In genomic region chr1:225915538-225915991, GRCh38 we compare ENCODE assay signal across 14 cellular contexts. TPM values are rescaled to one million over a fixed set of nuclear protein-coding genes. Genes with fewer than 3 reads are reported as not detected.
DNase-seq lines count a peak whose midpoint lies in the region; ATAC-seq and TF ChIP-seq lines count a peak whose summit lies in the region.
"Had no signal": no experiment of that assay in that cellular context is flagged by ENCODE, and none has a peak within 500 bp of the region (broad histone marks: within the 10 kb centered on the region; RNA-seq: fewer than 3 reads in every experiment).

No MANE protein-coding gene starts in this region.

- peaks cover 35% of the 10 kb centered on the region for H3K36me3 Mint-ChIP-seq in brain
- peaks cover 17 to 48% of the 10 kb centered on the region in 2 donors for H3K36me3 Mint-ChIP-seq in stimulated activated naive B cell treated with anti-CD40 and anti-IgM and Interleukin-4, amounts not matched to agents 10 μg/mL and 1 μg/mL and 100 μg/mL, for 72 hours

- TF ChIP-seq CTCF in brain (conservative IDR thresholded peaks at IDR 0.05) (no peak), Peyer's patch (IDR thresholded peaks at IDR 0.05) (no peak)

- H3K4me3 ChIP-seq in MG63, result no peak overlapping the region
- H3K4me3 ChIP-seq in Peyer's patch, result no peak overlapping the region
- H3K4me3 ChIP-seq: spleen, suprapubic skin had no signal

- no peaks in the 10 kb centered on the region for H3K9me3 Mint-ChIP-seq in brain
- no peaks in the 10 kb centered on the region for H3K9me3 Mint-ChIP-seq in stimulated activated naive B cell treated with anti-CD40 and anti-IgM and Interleukin-4, amounts not matched to agents 10 μg/mL and 1 μg/mL and 100 μg/mL, for 72 hours

- H3K4me3 Mint-ChIP-seq in brain, result peak overlapping the region; percentile 13 to 71 (median 48)
- no peak overlapping the region for H3K4me3 Mint-ChIP-seq in stimulated activated naive B cell treated with anti-CD40 and anti-IgM and Interleukin-4, amounts not matched to agents 10 μg/mL and 1 μg/mL and 100 μg/mL, for 72 hours

- TF ChIP-seq POLR2A in Peyer's patch (IDR thresholded peaks at IDR 0.05), result no peak

- H3K27ac Mint-ChIP-seq in brain, result peak overlapping the region; percentile 58 to 92 (median 88)
- H3K27ac Mint-ChIP-seq in stimulated activated naive B cell treated with anti-CD40 and anti-IgM and Interleukin-4, amounts not matched to agents 10 μg/mL and 1 μg/mL and 100 μg/mL, for 72 hours, result peak overlapping the region; percentile 31

- H3K4me1 ChIP-seq in Peyer's patch, result peaks cover 0 to 11% (median 3%) of the 10 kb centered on the region in 4 donors

- H3K27me3 ChIP-seq in MG63 (no peaks in the 10 kb centered on the region), Peyer's patch (no peaks in the 10 kb centered on the region)
- H3K27me3 ChIP-seq: spleen, suprapubic skin had no signal

- no peaks in the 10 kb centered on the region for H3K27me3 Mint-ChIP-seq in brain
- no peaks in the 10 kb centered on the region for H3K27me3 Mint-ChIP-seq in stimulated activated naive B cell treated with anti-CD40 and anti-IgM and Interleukin-4, amounts not matched to agents 10 μg/mL and 1 μg/mL and 100 μg/mL, for 72 hours

- no peak for ATAC-seq in stimulated activated naive B cell treated with anti-CD40 and anti-IgM and Interleukin-4, amounts not matched to agents 10 μg/mL and 1 μg/mL and 100 μg/mL, for 72 hours (replicated peaks)

- peak; percentile 76 for DNase-seq in NCI-H82 (lab: John Stamatoyannopoulos, UW)
- no peak for DNase-seq in NCI-H82 treated with DMSO at 0.1 percent for 48 hours (lab: John Stamatoyannopoulos, UW; ENCODE audit: unreplicated experiment)
- DNase-seq in NCI-H2171 (lab: John Stamatoyannopoulos, UW), result peak; percentile 80
- DNase-seq in stimulated activated naive B cell treated with anti-CD40 and anti-IgM and Interleukin-4, amounts not matched to agents 10 μg/mL and 1 μg/mL and 100 μg/mL, for 72 hours, result no peak
- no peak for DNase-seq in effector CD4-positive, alpha-beta T cell
- no peak for DNase-seq in MG63
- DNase-seq in Peyer's patch, result no peak
- DNase-seq: ACHN; activated CD8-positive, alpha-beta memory T cell treated with anti-CD3 and anti-CD28 coated beads for 24 hours; spleen had no signal

- H3K4me1 Mint-ChIP-seq in brain, result peaks cover 46% of the 10 kb centered on the region
- H3K4me1 Mint-ChIP-seq in stimulated activated naive B cell treated with anti-CD40 and anti-IgM and Interleukin-4, amounts not matched to agents 10 μg/mL and 1 μg/mL and 100 μg/mL, for 72 hours, result peaks cover 9 to 24% of the 10 kb centered on the region in 2 donors

- no peaks in the 10 kb centered on the region for H3K9me3 ChIP-seq in MG63
- no peaks in the 10 kb centered on the region for H3K9me3 ChIP-seq in Peyer's patch
- H3K9me3 ChIP-seq: spleen, suprapubic skin had no signal

- no peak overlapping the region for H3K27ac ChIP-seq in Peyer's patch
- H3K27ac ChIP-seq: spleen, suprapubic skin had no signal

- H3K36me3 ChIP-seq in MG63 (peaks cover 24% of the 10 kb centered on the region), Peyer's patch (peaks cover 0 to 3% (median 0%) of the 10 kb centered on the region in 3 donors)

RNA-seq across cellular contexts. Expression of gene PYCR2, which starts 8.5 kb away (rescaled TPM):
- 107 TPM for polyA plus RNA-seq in brain (ENCODE audit: insufficient read depth, low read depth, low replicate concordance)
- total RNA-seq in MG63 (2014; rRNA removed; shearing (Covaris generic); ENCODE audit: low replicate concordance), result 74.2 and 113 TPM in 2 replicates
- total RNA-seq in Peyer's patch, result 10 to 100 TPM; 31.1 to 46.2 (median 35.5) TPM

RNA-seq across cellular contexts. Expression of gene LEFTY2, which starts 25.5 kb away (rescaled TPM):
- 1.7 TPM for polyA plus RNA-seq in brain (ENCODE audit: insufficient read depth, low read depth, low replicate concordance)
- total RNA-seq in MG63 (2014; rRNA removed; shearing (Covaris generic); ENCODE audit: low replicate concordance), result not detected in 2 replicates
- not detected for total RNA-seq in Peyer's patch
- total RNA-seq: kidney epithelial cell had no signal

RNA-seq across cellular contexts. Expression of gene LEFTY1, which starts 26.6 kb away (rescaled TPM):
- 1.0 TPM for polyA plus RNA-seq in brain (ENCODE audit: insufficient read depth, low read depth, low replicate concordance)
- total RNA-seq in MG63 (2014; rRNA removed; shearing (Covaris generic); ENCODE audit: low replicate concordance), result not detected in 2 replicates
- 10 to 100 TPM in 1 of 4 donors, 1 to 10 TPM in 3; 1.5 to 15.6 (median 5.6) TPM for total RNA-seq in Peyer's patch
- total RNA-seq: cardiac septum, kidney epithelial cell, suprapubic skin had no signal

RNA-seq across cellular contexts. Expression of gene TMEM63A, which starts 33.4 kb away (rescaled TPM):
- 34.6 TPM for polyA plus RNA-seq in brain (ENCODE audit: insufficient read depth, low read depth, low replicate concordance)
- total RNA-seq in MG63 (2014; rRNA removed; shearing (Covaris generic); ENCODE audit: low replicate concordance), result 1.3 and 5.5 TPM in 2 replicates
- total RNA-seq in Peyer's patch, result 100 to 1,000 TPM in 3 of 4 donors, 10 to 100 TPM in 1; 77.8 to 339 (median 275) TPM

Comparison
In these comparisons a context has a peak if more than half of its experiments do, and no peak if none do; other contexts are left out.
1. DNase-seq: peak in NCI-H82 (single experiment) and NCI-H2171 (single experiment); none in NCI-H82 treated with DMSO at 0.1 percent for 48 hours (single experiment), stimulated activated naive B cell treated with anti-CD40 and anti-IgM and Interleukin-4, amounts not matched to agents 10 μg/mL and 1 μg/mL and 100 μg/mL, for 72 hours (single experiment), effector CD4-positive, alpha-beta T cell (single experiment), MG63 (single experiment) and Peyer's patch (0 of 3).
2. H3K4me3 Mint-ChIP-seq: peak in brain (5 of 5); none in stimulated activated naive B cell treated with anti-CD40 and anti-IgM and Interleukin-4, amounts not matched to agents 10 μg/mL and 1 μg/mL and 100 μg/mL, for 72 hours (0 of 2).